15 cellular contexts compared by ENCODE assay signal in genomic region chr3:56302417-56302816, GRCh38.
A peak's percentile ranks its signal among the peaks of the same experiment; 100 is the strongest.
DNase-seq lines count a peak whose midpoint lies in the region; ATAC-seq, FAIRE-seq and TF ChIP-seq lines count a peak whose summit lies in the region.
"Had no signal": no experiment of that assay in that cellular context is flagged by ENCODE, and none has a peak within 500 bp of the region (broad histone marks: within the 10 kb centered on the region; RNA-seq: fewer than 3 reads in every experiment).

No MANE protein-coding gene starts in this region.

- no peak overlapping the region for H3K4me3 ChIP-seq in A673 (ENCODE audit: low read depth, low read length, poor library complexity, severe bottlenecking)
- no peak overlapping the region for H3K4me3 ChIP-seq in Panc1 (ENCODE audit: low read depth in 2 of 2, low read length in 2 of 2)
- no peak overlapping the region for H3K4me3 ChIP-seq in Peyer's patch
- no peak overlapping the region for H3K4me3 ChIP-seq in colonic mucosa
- H3K4me3 ChIP-seq: pancreas, thyroid gland had no signal

- no peak overlapping the region for H3K27ac ChIP-seq in A673 (ENCODE audit: low read depth, low read length, poor library complexity, severe bottlenecking)
- no peak overlapping the region for H3K27ac ChIP-seq in Panc1 (ENCODE audit: low read length)
- no peak overlapping the region for H3K27ac ChIP-seq in Peyer's patch
- H3K27ac ChIP-seq in colonic mucosa = no peak overlapping the region
- H3K27ac ChIP-seq: pancreas, thyroid gland had no signal

- H3K36me3 Mint-ChIP-seq in glutamatergic neuron (ENCODE audit: unreplicated experiment) = no peaks in the 10 kb centered on the region

- H3K4me1 ChIP-seq in A673 (ENCODE audit: insufficient read depth, low read length, poor library complexity, severe bottlenecking) = no peaks in the 10 kb centered on the region
- H3K4me1 ChIP-seq in Panc1 (ENCODE audit: control insufficient read depth, insufficient read depth, low read length) = no peaks in the 10 kb centered on the region
- H3K4me1 ChIP-seq in Peyer's patch = no peaks in the 10 kb centered on the region
- H3K4me1 ChIP-seq in colonic mucosa = no peaks in the 10 kb centered on the region
- H3K4me1 ChIP-seq: pancreas, thyroid gland had no signal

- no peak overlapping the region for H3K4me3 Mint-ChIP-seq in glutamatergic neuron (ENCODE audit: unreplicated experiment)

- CTCF ChIA-PET in A673 (lab: Charles Lee) = no interaction called here
- CTCF ChIA-PET in Panc1 (lab: Charles Lee) = interaction anchor here (0.5 kb wide), 1 partner anchor 667 kb away, joined by 4 read pairs; no protein-coding TSS in a partner anchor

- in situ Hi-C loops in GM13977 (cut with MboI; ENCODE audit: low pct_unique_long_range_greater_than_20kb, low sequenced_read_pairs, unreplicated experiment) = no loop called here
- in situ Hi-C loops in Panc1 (cut with HindIII; ENCODE audit: low pct_unique_long_range_greater_than_20kb, low sequenced_read_pairs) = no loop called here

- no peaks in the 10 kb centered on the region for H3K4me1 Mint-ChIP-seq in glutamatergic neuron (ENCODE audit: low read depth, unreplicated experiment)

- no peak overlapping the region for H3K9ac ChIP-seq in colonic mucosa (ENCODE audit: low read depth in 2 of 2, low read length in 2 of 2)

- H3K9me3 ChIP-seq in A673 (ENCODE audit: low read depth, low read length, poor library complexity, severe bottlenecking) (no peaks in the 10 kb centered on the region), Panc1 (ENCODE audit: control insufficient read depth, insufficient read depth, low read depth, low read length) (no peaks in the 10 kb centered on the region), Peyer's patch (no peaks in the 10 kb centered on the region), colonic mucosa (no peaks in the 10 kb centered on the region)
- H3K9me3 ChIP-seq: pancreas, thyroid gland had no signal

- DNase-seq in A673 (ENCODE audit: low spot score) (peak; percentile 21), GM13977 (ENCODE audit: low spot score) (no peak), Panc1 (ENCODE audit: low read depth, low spot score) (no peak), glutamatergic neuron (no peak), Peyer's patch (no peak), RCC 7860 (ENCODE audit: low spot score) (no peak), colonic mucosa (no peak)
- DNase-seq: activated CD8-positive, alpha-beta memory T cell treated with anti-CD3 and anti-CD28 coated beads, Interleukin-2, amount 50 U/mL, for 48 hours; aorta; KG1; kidney glomerular epithelial cell; pancreas; thyroid gland had no signal

- H3K36me3 ChIP-seq in A673 (ENCODE audit: insufficient read depth, low read length, poor library complexity, severe bottlenecking) = no peaks in the 10 kb centered on the region
- no peaks in the 10 kb centered on the region for H3K36me3 ChIP-seq in Panc1 (ENCODE audit: control insufficient read depth, insufficient read depth, low read length)
- no peaks in the 10 kb centered on the region for H3K36me3 ChIP-seq in Peyer's patch
- no peaks in the 10 kb centered on the region for H3K36me3 ChIP-seq in colonic mucosa
- H3K36me3 ChIP-seq: pancreas, thyroid gland had no signal

- H3K9me3 Mint-ChIP-seq in glutamatergic neuron (ENCODE audit: unreplicated experiment) = no peaks in the 10 kb centered on the region

- H3K27ac Mint-ChIP-seq in glutamatergic neuron (ENCODE audit: unreplicated experiment) = no peak overlapping the region

- no peak for FAIRE-seq in RCC 7860 (lab: Jason Lieb, UNC)
- FAIRE-seq: pancreas had no signal

- peak; percentile 45 for TF ChIP-seq CTCF in A673 (conservative IDR thresholded peaks at IDR 0.05; ENCODE audit: low read depth, low read length)
- TF ChIP-seq CTCF in GM13977 (IDR thresholded peaks at IDR 0.05; ENCODE audit: extremely low read depth, insufficient read depth, missing control alignments) = peak; percentile 24
- TF ChIP-seq CTCF in Panc1 (IDR thresholded peaks at IDR 0.05) = peak; percentile 34
- peak; percentile 21 for TF ChIP-seq CTCF in glutamatergic neuron (IDR thresholded peaks at IDR 0.05; ENCODE audit: partially characterized antibody, unreplicated experiment)
- TF ChIP-seq CTCF in Peyer's patch (IDR thresholded peaks at IDR 0.05) = no peak
- TF ChIP-seq CTCF in colonic mucosa (IDR thresholded peaks at IDR 0.05) = no peak

- H3K27me3 ChIP-seq in A673 (replicated peaks; ENCODE audit: insufficient read depth, low read depth, low read length, poor library complexity) (no peaks in the 10 kb centered on the region), Panc1 (ENCODE audit: control insufficient read depth, insufficient read depth, low read length) (no peaks in the 10 kb centered on the region), Peyer's patch (no peaks in the 10 kb centered on the region), colonic mucosa (no peaks in the 10 kb centered on the region)
- H3K27me3 ChIP-seq: pancreas, thyroid gland had no signal

- no peak for TF ChIP-seq POLR2A in Peyer's patch (IDR thresholded peaks at IDR 0.05)

- POLR2A ChIA-PET in A673 (lab: Charles Lee; ENCODE audit: low non-redundant PET) (no interaction called here), Panc1 (lab: Charles Lee) (no interaction called here)

- ATAC-seq in Panc1 (no peak), GM18498 (IDR thresholded peaks at IDR 0.05; ENCODE audit: unreplicated experiment) (no peak)
- ATAC-seq: esophagus mucosa, pancreas had no signal

- BruUV-seq in A673 (replicated peaks; lab: Mats Ljungman, UMichigan) (no TSS peak), Panc1 (replicated peaks; lab: Mats Ljungman, UMichigan) (no TSS peak)

- intact Hi-C loops in A673 (cut with micrococcal nuclease; ENCODE audit: unreplicated experiment) (no loop called here), Panc1 (cut with micrococcal nuclease; ENCODE audit: unreplicated experiment) (no loop called here), colonic mucosa (cut with DNase I) (no loop called here)

- no peaks in the 10 kb centered on the region for H3K27me3 Mint-ChIP-seq in glutamatergic neuron (ENCODE audit: unreplicated experiment)

Comparison
In these comparisons a context has a peak if more than half of its experiments do, and no peak if none do; other contexts are left out.
1. CTCF ChIP-seq: peak in A673 (single experiment), GM13977 (single experiment), Panc1 (single experiment) and glutamatergic neuron (single experiment); none in Peyer's patch (0 of 6) and colonic mucosa (single experiment).